Comparison of ENCODE assay signal across 18 cellular contexts in the genomic region with DNA sequence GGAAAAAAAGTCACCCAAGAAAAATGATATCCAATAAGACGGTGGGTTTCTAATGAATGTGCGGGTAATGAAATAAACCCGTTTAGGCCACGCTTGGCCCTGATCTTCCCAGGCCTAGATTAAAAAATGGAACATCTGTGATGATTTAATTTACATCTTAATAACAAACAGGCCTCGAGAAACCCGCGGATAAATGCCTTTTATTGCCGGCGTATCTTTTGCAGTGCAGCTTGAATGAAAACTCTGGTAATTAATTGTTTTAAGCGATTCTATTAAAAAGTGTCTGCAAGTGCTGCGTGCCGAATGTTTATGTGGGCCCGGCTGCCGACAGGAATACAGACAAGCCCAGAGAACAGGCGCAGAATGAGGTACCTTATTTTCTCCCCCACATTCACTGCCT.
"Had no signal": no experiment of that assay in that cellular context is flagged by ENCODE, and none has a peak within 500 bp of the region (broad histone marks: within the 10 kb centered on the region; RNA-seq: fewer than 3 reads in every experiment).

No MANE protein-coding gene starts in this region.

- H3K4me3 Mint-ChIP-seq: activated naive CD8-positive, alpha-beta T cell treated with anti-CD3 and anti-CD28 coated beads for 36 hours; activated T-helper 1 cell treated with anti-CD3 and anti-CD28 coated beads, Interleukin-12 subunit alpha, Interleukin-12 subunit beta, Interleukin-2, Interleukin-4 antibody, amounts not matched to agents 30 ng/mL and 10 ng/mL and 1 ng/mL, durations not matched to agents 14 hours and 24 hours and 36 hours; naive thymus-derived CD4-positive, alpha-beta T cell; stimulated activated naive B cell treated with anti-CD40 and anti-IgM and Interleukin-4, amounts not matched to agents 10 μg/mL and 1 μg/mL and 100 μg/mL, for 72 hours; T-helper 2 cell treated with Interferon-gamma antibody and Interleukin-4, amounts not matched to agents 5 μg/mL and 100 μg/mL, for 36 hours had no signal

- DNase-seq: activated CD4-positive, alpha-beta T cell treated with anti-CD3 and anti-CD28 coated beads, Interleukin-2, amount 50 U/mL, for 4 hours; activated gamma-delta T cell treated with Interleukin-2 at 50 U/mL for 16 hours; activated naive CD8-positive, alpha-beta T cell treated with anti-CD3 and anti-CD28 coated beads for 36 hours; activated T-cell treated with anti-CD3 and anti-CD28 coated beads for 4 hours; amniotic stem cell; foreskin melanocyte; hypothalamus; left ventricle myocardium superior; mesenchymal stem cell; mucosa of descending colon; naive thymus-derived CD4-positive, alpha-beta T cell; stimulated activated naive B cell treated with anti-CD40 and anti-IgM and Interleukin-4, amounts not matched to agents 10 μg/mL and 1 μg/mL and 100 μg/mL, for 72 hours; upper lobe of right lung had no signal

- H3K27ac Mint-ChIP-seq: activated naive CD8-positive, alpha-beta T cell treated with anti-CD3 and anti-CD28 coated beads for 36 hours; activated T-helper 1 cell treated with anti-CD3 and anti-CD28 coated beads, Interleukin-12 subunit alpha, Interleukin-12 subunit beta, Interleukin-2, Interleukin-4 antibody, amounts not matched to agents 30 ng/mL and 10 ng/mL and 1 ng/mL, durations not matched to agents 14 hours and 24 hours and 36 hours; naive thymus-derived CD4-positive, alpha-beta T cell; stimulated activated naive B cell treated with anti-CD40 and anti-IgM and Interleukin-4, amounts not matched to agents 10 μg/mL and 1 μg/mL and 100 μg/mL, for 72 hours; T-helper 2 cell treated with Interferon-gamma antibody and Interleukin-4, amounts not matched to agents 5 μg/mL and 100 μg/mL, for 36 hours had no signal

- ATAC-seq: left ventricle myocardium superior; mucosa of descending colon; naive thymus-derived CD4-positive, alpha-beta T cell; stimulated activated naive B cell treated with anti-CD40 and anti-IgM and Interleukin-4, amounts not matched to agents 10 μg/mL and 1 μg/mL and 100 μg/mL, for 72 hours; upper lobe of right lung had no signal

- H3K9me3 ChIP-seq: mucosa of descending colon, neutrophil, thoracic aorta, upper lobe of right lung had no signal

- H3K4me3 ChIP-seq: mucosa of descending colon, thoracic aorta, upper lobe of right lung had no signal

- H3K36me3 Mint-ChIP-seq: activated naive CD8-positive, alpha-beta T cell treated with anti-CD3 and anti-CD28 coated beads for 36 hours; naive thymus-derived CD4-positive, alpha-beta T cell; stimulated activated naive B cell treated with anti-CD40 and anti-IgM and Interleukin-4, amounts not matched to agents 10 μg/mL and 1 μg/mL and 100 μg/mL, for 72 hours had no signal

- H3K36me3 ChIP-seq: neutrophil, thoracic aorta, upper lobe of right lung had no signal

- H3K27ac ChIP-seq: epithelial cell of prostate, neutrophil, thoracic aorta, upper lobe of right lung had no signal

- H3K4me1 Mint-ChIP-seq: activated naive CD8-positive, alpha-beta T cell treated with anti-CD3 and anti-CD28 coated beads for 36 hours; stimulated activated naive B cell treated with anti-CD40 and anti-IgM and Interleukin-4, amounts not matched to agents 10 μg/mL and 1 μg/mL and 100 μg/mL, for 72 hours had no signal
